ENCODE assay signal across 23 cellular contexts in genomic region chr4:64105903-64106302, GRCh38.
"Had no signal": no experiment of that assay in that cellular context is flagged by ENCODE, and none has a peak within 500 bp of the region (broad histone marks: within the 10 kb centered on the region; RNA-seq: fewer than 3 reads in every experiment).

No MANE protein-coding gene starts in this region.

- H3K4me2 ChIP-seq: hepatocyte, neural progenitor cell had no signal

- H3K27ac ChIP-seq: hepatocyte, left ventricle myocardium inferior, neural progenitor cell, ovary, right atrium auricular region, skin epidermis, suprapubic skin, thoracic aorta, tibial artery, upper lobe of right lung had no signal

- H3K27me3 ChIP-seq: hepatocyte, neural progenitor cell, ovary, right atrium auricular region, suprapubic skin, tibial artery, upper lobe of right lung had no signal

- DNase-seq: islet precursor cell; left ventricle myocardium inferior; mesendoderm; naive B cell; natural killer cell; nephron progenitor cell; ovary; stimulated activated CD4-positive, alpha-beta T cell treated with anti-CD3 and anti-CD28 coated beads, Interleukin-12 subunit alpha, Interleukin-12 subunit beta, amount 100 ng/mL, for 4 hours; stimulated activated CD4-positive, alpha-beta T cell treated with anti-CD3 and anti-CD28 coated beads, Interleukin-15, amount 100 ng/mL, for 24 hours; stimulated activated CD4-positive, alpha-beta T cell treated with anti-CD3 and anti-CD28 coated beads, Interleukin-4, amount 100 ng/mL, for 24 hours; stimulated activated naive CD4-positive, alpha-beta T cell; tibial artery; trophoblast cell; upper lobe of right lung had no signal

- H3K9me3 ChIP-seq: left ventricle myocardium inferior, ovary, right atrium auricular region, suprapubic skin, thoracic aorta, tibial artery, upper lobe of right lung had no signal

- H3K36me3 ChIP-seq: left ventricle myocardium inferior, neural progenitor cell, ovary, right atrium auricular region, suprapubic skin, thoracic aorta, tibial artery, upper lobe of right lung had no signal

- H3K4me1 ChIP-seq: left ventricle myocardium inferior, neural progenitor cell, right atrium auricular region, suprapubic skin, tibial artery, upper lobe of right lung had no signal

- H3K4me3 ChIP-seq: hepatocyte, left ventricle myocardium inferior, lung, neural progenitor cell, ovary, right atrium auricular region, skin epidermis, suprapubic skin, thoracic aorta, tibial artery, upper lobe of right lung had no signal

- ATAC-seq: natural killer cell; sciatic nerve; stimulated activated effector memory CD8-positive, alpha-beta T cell treated with anti-CD3 and anti-CD28 coated beads, Interleukin-12 subunit alpha, Interleukin-12 subunit beta, amount 100 ng/mL, for 72 hours; upper lobe of right lung had no signal
